In genomic region chr1:206705187-206705586, GRCh38 we compare ENCODE assay signal across 9 cellular contexts. TPM values are rescaled to one million over a fixed set of nuclear protein-coding genes. Genes with fewer than 3 reads are reported as not detected.
DNase-seq lines count a peak whose midpoint lies in the region; ATAC-seq and TF ChIP-seq lines count a peak whose summit lies in the region.
"Had no signal": no experiment of that assay in that cellular context is flagged by ENCODE, and none has a peak within 500 bp of the region (broad histone marks: within the 10 kb centered on the region; RNA-seq: fewer than 3 reads in every experiment).

No MANE protein-coding gene starts in this region.

- peaks cover 62 to 95% (median 92%) of the 10 kb centered on the region in 4 donors for H3K4me1 Mint-ChIP-seq in naive thymus-derived CD8-positive, alpha-beta T cell

- POLR2A ChIA-PET in naive thymus-derived CD8-positive, alpha-beta T cell (lab: Charles Lee) = interaction anchor here (1.2 kb wide), 1 partner anchor 202 kb away, joined by 3 read pairs; no protein-coding TSS in a partner anchor

- peaks cover 0 to 2% (median 0%) of the 10 kb centered on the region in 3 donors for H3K36me3 Mint-ChIP-seq in naive thymus-derived CD8-positive, alpha-beta T cell
- H3K36me3 Mint-ChIP-seq: naive B cell had no signal

- H3K27ac Mint-ChIP-seq in naive thymus-derived CD8-positive, alpha-beta T cell = peak overlapping the region in 7 of 10 donors; percentile 13 to 93 (median 72)

- DNase-seq in D341Med (ENCODE audit: low spot score) (peak; percentile 58), NCI-H2081 (lab: John Stamatoyannopoulos, UW) (peak; percentile 83 to 86), cardiac fibroblast (ENCODE audit: low read depth in 2 of 2) (peak; percentile 68 to 85), A172 (ENCODE audit: low spot score) (no peak)
- no peak for DNase-seq in naive thymus-derived CD8-positive, alpha-beta T cell
- DNase-seq: naive B cell had no signal

- H3K4me3 ChIP-seq in cardiac fibroblast (replicated peaks in 1 of 2; ENCODE audit: low read depth in 2 of 2, low read length in 2 of 2) = no peak overlapping the region

- ATAC-seq in naive thymus-derived CD8-positive, alpha-beta T cell = no peak
- no peak for ATAC-seq in GM18909 (IDR thresholded peaks at IDR 0.05; ENCODE audit: poor library complexity, unreplicated experiment)
- ATAC-seq in GM18519 (IDR thresholded peaks at IDR 0.05; ENCODE audit: low FRiP score, unreplicated experiment) = no peak
- ATAC-seq in HG02623 (IDR thresholded peaks at IDR 0.05; ENCODE audit: unreplicated experiment) = no peak

- TF ChIP-seq CTCF in cardiac fibroblast (IDR thresholded peaks at IDR 0.05; ENCODE audit: low read depth, low read length) = no peak

- peak overlapping the region in 5 of 10 donors; percentile 5 to 46 (median 27) for H3K4me3 Mint-ChIP-seq in naive thymus-derived CD8-positive, alpha-beta T cell

- H3K27me3 Mint-ChIP-seq in naive thymus-derived CD8-positive, alpha-beta T cell = no peaks in the 10 kb centered on the region
- H3K27me3 Mint-ChIP-seq: naive B cell had no signal

- H3K9me3 Mint-ChIP-seq in naive thymus-derived CD8-positive, alpha-beta T cell = no peaks in the 10 kb centered on the region
- H3K9me3 Mint-ChIP-seq: naive B cell had no signal

RNA-seq across cellular contexts. Expression of gene MAPKAPK2, which starts 20.5 kb away (rescaled TPM):
- total RNA-seq in naive thymus-derived CD8-positive, alpha-beta T cell = 10 to 100 TPM; 52.2 to 55.8 TPM
- polyA plus RNA-seq in naive thymus-derived CD8-positive, alpha-beta T cell = 1 to 10 TPM; 1.3 to 2.5 (median 1.6) TPM
- total RNA-seq in A172 (2014; rRNA removed; shearing (Covaris generic)) = 46.9 and 48.6 TPM in 2 replicates

Comparison
In these comparisons a context has a peak if more than half of its experiments do, and no peak if none do; other contexts are left out.
1. DNase-seq: peak in D341Med (single experiment), NCI-H2081 (2 of 2) and cardiac fibroblast (2 of 2); none in naive thymus-derived CD8-positive, alpha-beta T cell (0 of 10) and A172 (single experiment).